Comparison of ENCODE assay signal across 27 cellular contexts in the genomic region with DNA sequence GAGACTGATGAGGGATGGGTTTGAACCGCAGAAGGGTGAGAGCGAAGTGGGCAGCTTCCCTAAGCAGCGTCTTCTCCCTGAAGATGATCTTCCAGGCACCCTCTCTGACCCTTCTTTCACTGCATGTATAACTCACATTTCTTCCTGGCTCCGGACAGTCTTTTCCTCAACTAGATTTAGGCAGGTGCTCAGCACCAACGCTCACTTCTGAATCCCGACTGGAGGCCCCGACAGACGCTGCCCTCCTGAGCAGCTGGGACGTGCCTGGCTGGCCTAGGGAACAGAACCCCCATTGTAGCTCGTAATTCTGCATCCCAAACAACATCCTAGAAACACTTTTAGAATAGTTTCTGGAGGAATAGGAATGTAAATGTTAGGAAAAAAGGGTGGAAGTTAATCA.
DNase-seq lines count a peak whose midpoint lies in the region; TF ChIP-seq lines count a peak whose summit lies in the region.
"Had no signal": no experiment of that assay in that cellular context is flagged by ENCODE, and none has a peak within 500 bp of the region (broad histone marks: within the 10 kb centered on the region; RNA-seq: fewer than 3 reads in every experiment).

No MANE protein-coding gene starts in this region.

- no peak for DNase-seq in esophagus muscularis mucosa (ENCODE audit: extremely low spot score)
- no peak for DNase-seq in nephron progenitor cell
- peak in 1 of 49 donors; percentile 41 for DNase-seq in substantia nigra (lab: John Stamatoyannopoulos, UW)
- DNase-seq in DMS114 treated with DMSO at 0.1 percent for 48 hours (lab: John Stamatoyannopoulos, UW; ENCODE audit: unreplicated experiment) = no peak
- DNase-seq in NCI-H1417 treated with DMSO at 0.1 percent for 48 hours (lab: John Stamatoyannopoulos, UW) = no peak
- DNase-seq in EL = no peak
- no peak for DNase-seq in activated naive CD4-positive, alpha-beta T cell treated with anti-CD3 and anti-CD28 coated beads, Interleukin-2, amount 50 U/mL, for 16 hours
- DNase-seq: activated CD4-positive, alpha-beta T cell treated with anti-CD3 and anti-CD28 coated beads for 48 hours; activated gamma-delta T cell; activated T-cell treated with anti-CD3 and anti-CD28 coated beads, Interleukin-2, amount 50 U/mL, for 1 hour; DMS153; H7; natural killer cell; NCI-H1092 treated with DMSO at 0.1 percent for 48 hours; NCI-H187; NCI-H2171; NCI-H510A; SIG-M5; stimulated activated CD4-positive, alpha-beta T cell treated with anti-CD3 and anti-CD28 coated beads, Interleukin-1b, Interleukin-23, amount 100 ng/mL, for 48 hours; T1000; thyroid gland; WERI-Rb-1 had no signal

- H3K27ac Mint-ChIP-seq in brain (peak overlapping the region; percentile 12 to 94 (median 69)), nephron progenitor cell (peak overlapping the region; percentile 87)
- H3K27ac Mint-ChIP-seq: activated naive CD8-positive, alpha-beta T cell treated with anti-CD3 and anti-CD28 coated beads, Interleukin-2, amount 10 ng/mL, durations not matched to agents 7 days and 5 days; natural killer cell; stimulated activated naive CD8-positive, alpha-beta T cell treated with anti-CD3 and anti-CD28 coated beads, Interleukin-15, Interleukin-2, amounts not matched to agents 100 ng/mL and 50 ng/mL, for 24 hours had no signal

- H3K9me3 ChIP-seq in esophagus muscularis mucosa = no peaks in the 10 kb centered on the region
- H3K9me3 ChIP-seq: thyroid gland had no signal

- H3K27ac ChIP-seq in esophagus muscularis mucosa (replicated peaks in 1 of 4) (peak overlapping the region; percentile 65 to 93 (median 86)), substantia nigra (ENCODE audit: low read depth, low read length, poor library complexity, severe bottlenecking) (peak overlapping the region; percentile 53)
- H3K27ac ChIP-seq: WERI-Rb-1 had no signal

- TF ChIP-seq POLR2A in esophagus muscularis mucosa (IDR thresholded peaks at IDR 0.05; ENCODE audit: low read depth) = no peak

- WGBS in esophagus muscularis mucosa = 92% methylated on average over 10 of the region's 10 CpGs

- H3K27me3 ChIP-seq in esophagus muscularis mucosa = no peaks in the 10 kb centered on the region
- H3K27me3 ChIP-seq: thyroid gland had no signal

- H3K36me3 Mint-ChIP-seq in brain (peaks cover 56% of the 10 kb centered on the region), nephron progenitor cell (ENCODE audit: low read depth) (peaks cover 29% of the 10 kb centered on the region)
- H3K36me3 Mint-ChIP-seq: natural killer cell had no signal

- TF ChIP-seq EP300 in esophagus muscularis mucosa (IDR thresholded peaks at IDR 0.05) = no peak

- peaks cover 0 to 5% (median 0%) of the 10 kb centered on the region in 5 experiments for H3K9me3 Mint-ChIP-seq in brain
- H3K9me3 Mint-ChIP-seq in nephron progenitor cell = peaks cover 8% of the 10 kb centered on the region
- H3K9me3 Mint-ChIP-seq: activated naive CD8-positive, alpha-beta T cell treated with anti-CD3 and anti-CD28 coated beads, Interleukin-2, amount 10 ng/mL, durations not matched to agents 7 days and 5 days; stimulated activated naive CD8-positive, alpha-beta T cell treated with anti-CD3 and anti-CD28 coated beads, Interleukin-15, Interleukin-2, amounts not matched to agents 100 ng/mL and 50 ng/mL, for 24 hours had no signal

- no peak overlapping the region for H3K4me3 ChIP-seq in esophagus muscularis mucosa
- H3K4me3 ChIP-seq: GM12878, K562, thyroid gland had no signal

- H3K4me1 Mint-ChIP-seq in brain = peaks cover 81% of the 10 kb centered on the region
- peaks cover 35% of the 10 kb centered on the region for H3K4me1 Mint-ChIP-seq in nephron progenitor cell

- H3K4me3 Mint-ChIP-seq in brain = no peak overlapping the region
- H3K4me3 Mint-ChIP-seq in nephron progenitor cell = no peak overlapping the region
- H3K4me3 Mint-ChIP-seq: activated naive CD8-positive, alpha-beta T cell treated with anti-CD3 and anti-CD28 coated beads, Interleukin-2, amount 10 ng/mL, durations not matched to agents 7 days and 5 days; natural killer cell; stimulated activated naive CD8-positive, alpha-beta T cell treated with anti-CD3 and anti-CD28 coated beads, Interleukin-15, Interleukin-2, amounts not matched to agents 100 ng/mL and 50 ng/mL, for 24 hours had no signal

- H3K27me3 Mint-ChIP-seq in brain (no peaks in the 10 kb centered on the region), nephron progenitor cell (ENCODE audit: low read depth, poor library complexity) (no peaks in the 10 kb centered on the region)
- H3K27me3 Mint-ChIP-seq: activated naive CD8-positive, alpha-beta T cell treated with anti-CD3 and anti-CD28 coated beads, Interleukin-2, amount 10 ng/mL, durations not matched to agents 7 days and 5 days; stimulated activated naive CD8-positive, alpha-beta T cell treated with anti-CD3 and anti-CD28 coated beads, Interleukin-15, Interleukin-2, amounts not matched to agents 100 ng/mL and 50 ng/mL, for 24 hours had no signal

- intact Hi-C loops in esophagus muscularis mucosa (cut with DNase I) = no loop called here

- peaks cover 23 to 74% (median 59%) of the 10 kb centered on the region in 4 donors for H3K4me1 ChIP-seq in esophagus muscularis mucosa

- TF ChIP-seq CTCF in brain (conservative IDR thresholded peaks at IDR 0.05) (no peak), esophagus muscularis mucosa (IDR thresholded peaks at IDR 0.05) (no peak), nephron progenitor cell (IDR thresholded peaks at IDR 0.05) (no peak)

- H3K36me3 ChIP-seq in esophagus muscularis mucosa = peaks cover 0 to 30% (median 2%) of the 10 kb centered on the region in 4 donors
- H3K36me3 ChIP-seq: thyroid gland, WERI-Rb-1 had no signal
